ENCODE assay signal across 1 cellular context in genomic region chr7:143049380-143049779, GRCh38.
TF ChIP-seq lines count a peak whose summit lies in the region.

No MANE protein-coding gene starts in this region.

TF ChIP-seq in GM12878, 131 proteins besides CTCF, POLR2A, EP300 and RAD21:
- TF ChIP-seq ZZZ3 (IDR thresholded peaks at IDR 0.05; ENCODE audit: control insufficient read depth, insufficient read length, low read depth) = no peak
- TF ChIP-seq MEF2B (IDR thresholded peaks at IDR 0.05; ENCODE audit: partially characterized antibody, poor library complexity, severe bottlenecking) = peak; percentile 25
- no peak for TF ChIP-seq MYB (IDR thresholded peaks at IDR 0.05; ENCODE audit: borderline replicate concordance, low read depth, low read length)
- TF ChIP-seq TCF12 (IDR thresholded peaks at IDR 0.05; ENCODE audit: low read depth, low read length) = no peak
